In genomic region chr10:119449760-119450461, GRCh38 we compare ENCODE assay signal across 11 cellular contexts.
DNase-seq lines count a peak whose midpoint lies in the region; ATAC-seq and TF ChIP-seq lines count a peak whose summit lies in the region.
"Had no signal": no experiment of that assay in that cellular context is flagged by ENCODE, and none has a peak within 500 bp of the region (broad histone marks: within the 10 kb centered on the region; RNA-seq: fewer than 3 reads in every experiment).

No MANE protein-coding gene starts in this region.

- H3K4me1 ChIP-seq in adrenal gland (replicated peaks in 1 of 2) (no peaks in the 10 kb centered on the region), upper lobe of right lung (no peaks in the 10 kb centered on the region)

- 79 to 85% (median 83%) methylated on average over 12 to 16 of the region's 16 CpGs for WGBS in adrenal gland, 4 donors

- peak overlapping the region in 2 of 6 donors; percentile 31 to 53 for H3K27ac Mint-ChIP-seq in immature natural killer cell

- DNase-seq in NCI-H2196 (lab: John Stamatoyannopoulos, UW; ENCODE audit: unreplicated experiment) (peak; percentile 3), NCI-H2196 treated with DMSO at 0.1 percent for 48 hours (lab: John Stamatoyannopoulos, UW; ENCODE audit: unreplicated experiment) (no peak), adrenal gland (peak in 5 of 7 donors; percentile 30 to 62 (median 33)), islet precursor cell (peak; percentile 53), upper lobe of right lung (peak; percentile 67), NCI-H524 treated with DMSO at 0.1 percent for 48 hours (lab: John Stamatoyannopoulos, UW) (no peak), immature natural killer cell (no peak)
- no peak for DNase-seq in NK-92 treated with Interleukin-12 subunit alpha and Interleukin-12 subunit beta, amount 100 ng/mL, for 24 hours (lab: John Stamatoyannopoulos, UW)
- DNase-seq: cortex of kidney had no signal

- TF ChIP-seq CTCF in adrenal gland (IDR thresholded peaks at IDR 0.05) (no peak), upper lobe of right lung (IDR thresholded peaks at IDR 0.05) (no peak)

- intact Hi-C loops in adrenal gland (cut with DNase I), result no loop called here
- intact Hi-C loops in upper lobe of right lung (cut with DNase I), result no loop called here

- no peaks in the 10 kb centered on the region for H3K9me3 Mint-ChIP-seq in immature natural killer cell

- H3K36me3 ChIP-seq in adrenal gland (replicated peaks in 1 of 2) (peaks cover 0 to 23% of the 10 kb centered on the region in 2 donors), upper lobe of right lung (peaks cover 75% of the 10 kb centered on the region)

- peaks cover 0 to 4% of the 10 kb centered on the region in 2 donors for H3K4me1 Mint-ChIP-seq in immature natural killer cell

- H3K27me3 Mint-ChIP-seq in immature natural killer cell (ENCODE audit: low read depth in 3 of 3), result peaks cover 2 to 5% (median 3%) of the 10 kb centered on the region in 3 donors

- H3K4me3 Mint-ChIP-seq in immature natural killer cell, result no peak overlapping the region

- peak; percentile 59 for ATAC-seq in upper lobe of right lung

- no peaks in the 10 kb centered on the region for H3K27me3 ChIP-seq in adrenal gland
- no peaks in the 10 kb centered on the region for H3K27me3 ChIP-seq in upper lobe of right lung

- H3K4me3 ChIP-seq in adrenal gland, result no peak overlapping the region
- H3K4me3 ChIP-seq in upper lobe of right lung, result no peak overlapping the region

- peaks cover 0 to 15% (median 0%) of the 10 kb centered on the region in 3 donors for H3K36me3 Mint-ChIP-seq in immature natural killer cell

- H3K27ac ChIP-seq in adrenal gland (peak overlapping the region in 1 of 5 donors; percentile 16), upper lobe of right lung (no peak overlapping the region)
- H3K27ac ChIP-seq: KMS-11, VCaP had no signal

- H3K9me3 ChIP-seq in adrenal gland (replicated peaks in 1 of 3) (no peaks in the 10 kb centered on the region), upper lobe of right lung (no peaks in the 10 kb centered on the region)

- no peak for TF ChIP-seq POLR2A in adrenal gland (IDR thresholded peaks at IDR 0.05)

Comparison
In these comparisons a context has a peak if more than half of its experiments do, and no peak if none do; other contexts are left out.
1. DNase-seq: peak in NCI-H2196 (single experiment), adrenal gland (5 of 7), islet precursor cell (single experiment) and upper lobe of right lung (single experiment); none in NCI-H2196 treated with DMSO at 0.1 percent for 48 hours (single experiment), NCI-H524 treated with DMSO at 0.1 percent for 48 hours (single experiment), NK-92 treated with Interleukin-12 subunit alpha and Interleukin-12 subunit beta, amount 100 ng/mL, for 24 hours (single experiment) and immature natural killer cell (0 of 3).